ENCODE assay signal across 25 cellular contexts in genomic region chr22:20589614-20590476, GRCh38.
"Had no signal": no experiment of that assay in that cellular context is flagged by ENCODE, and none has a peak within 500 bp of the region (broad histone marks: within the 10 kb centered on the region; RNA-seq: fewer than 3 reads in every experiment).

No MANE protein-coding gene starts in this region.

- ATAC-seq: activated CD4-positive, CD25-positive, alpha-beta regulatory T cell treated with anti-CD3 and anti-CD28 coated beads, Interleukin-2, amount 50 U/mL, for 24 hours; activated CD8-positive, alpha-beta T cell treated with anti-CD3 and anti-CD28 coated beads, Interleukin-2, amount 10 ng/mL, durations not matched to agents 7 days and 5 days; gastrocnemius medialis; heart left ventricle; left ventricle myocardium superior had no signal

- H3K4me3 ChIP-seq: gastrocnemius medialis, heart left ventricle, tibial artery, uterus had no signal

- H3K9me3 ChIP-seq: gastrocnemius medialis, heart left ventricle, tibial artery, uterus had no signal

- H3K9me3 Mint-ChIP-seq: activated CD4-positive, alpha-beta T cell treated with anti-CD3 and anti-CD28 coated beads, Interleukin-2, amount 10 ng/mL, durations not matched to agents 7 days and 5 days; activated naive CD4-positive, alpha-beta T cell treated with anti-CD3 and anti-CD28 coated beads, Interleukin-2, amount 10 ng/mL, durations not matched to agents 7 days and 5 days; activated naive CD8-positive, alpha-beta T cell treated with anti-CD3 and anti-CD28 coated beads, Interleukin-2, amount 50 U/mL, for 24 hours; activated T-cell treated with anti-CD3 and anti-CD28 coated beads, Interleukin-2, amount 50 U/mL, for 24 hours; dendritic cell treated with granulocyte-macrophage colony-stimulating factor and Interleukin-4, amounts not matched to agents 40 ng/mL and 50 ng/mL, for 4 days; nephron progenitor cell; T-cell had no signal

- H3K36me3 ChIP-seq: uterus had no signal

- H3K4me1 Mint-ChIP-seq: activated naive CD4-positive, alpha-beta T cell treated with anti-CD3 and anti-CD28 coated beads, Interleukin-2, amount 10 ng/mL, durations not matched to agents 7 days and 5 days; activated naive CD8-positive, alpha-beta T cell treated with anti-CD3 and anti-CD28 coated beads, Interleukin-2, amount 50 U/mL, for 24 hours; nephron progenitor cell had no signal

- H3K27ac ChIP-seq: brain microvascular endothelial cell, gastrocnemius medialis, heart left ventricle, tibial artery, uterus had no signal

- H3K27me3 ChIP-seq: brain microvascular endothelial cell, gastrocnemius medialis, heart left ventricle, tibial artery, uterus had no signal

- H3K4me1 ChIP-seq: gastrocnemius medialis, heart left ventricle, tibial artery, uterus had no signal

- H3K27ac Mint-ChIP-seq: activated CD4-positive, alpha-beta T cell treated with anti-CD3 and anti-CD28 coated beads, Interleukin-2, amount 10 ng/mL, durations not matched to agents 7 days and 5 days; activated CD8-positive, alpha-beta T cell treated with anti-CD3 and anti-CD28 coated beads, Interleukin-2, amount 10 ng/mL, durations not matched to agents 7 days and 5 days; activated naive CD8-positive, alpha-beta T cell treated with anti-CD3 and anti-CD28 coated beads, Interleukin-2, amount 50 U/mL, for 24 hours; activated T-cell treated with anti-CD3 and anti-CD28 coated beads, Interleukin-2, amount 50 U/mL, for 24 hours; dendritic cell treated with granulocyte-macrophage colony-stimulating factor and Interleukin-4, amounts not matched to agents 40 ng/mL and 50 ng/mL, for 4 days; nephron progenitor cell had no signal

- H3K4me3 Mint-ChIP-seq: activated CD4-positive, alpha-beta T cell treated with anti-CD3 and anti-CD28 coated beads, Interleukin-2, amount 10 ng/mL, durations not matched to agents 7 days and 5 days; activated CD8-positive, alpha-beta T cell treated with anti-CD3 and anti-CD28 coated beads, Interleukin-2, amount 10 ng/mL, durations not matched to agents 7 days and 5 days; activated naive CD4-positive, alpha-beta T cell treated with anti-CD3 and anti-CD28 coated beads, Interleukin-2, amount 10 ng/mL, durations not matched to agents 7 days and 5 days; activated naive CD8-positive, alpha-beta T cell treated with anti-CD3 and anti-CD28 coated beads, Interleukin-2, amount 50 U/mL, for 24 hours; activated T-cell treated with anti-CD3 and anti-CD28 coated beads, Interleukin-2, amount 50 U/mL, for 24 hours; dendritic cell treated with granulocyte-macrophage colony-stimulating factor and Interleukin-4, amounts not matched to agents 40 ng/mL and 50 ng/mL, for 4 days; nephron progenitor cell; T-cell had no signal

- H3K27me3 Mint-ChIP-seq: activated CD4-positive, alpha-beta T cell treated with anti-CD3 and anti-CD28 coated beads, Interleukin-2, amount 10 ng/mL, durations not matched to agents 7 days and 5 days; activated naive CD8-positive, alpha-beta T cell treated with anti-CD3 and anti-CD28 coated beads, Interleukin-2, amount 50 U/mL, for 24 hours; activated T-cell treated with anti-CD3 and anti-CD28 coated beads, Interleukin-2, amount 50 U/mL, for 24 hours; dendritic cell treated with granulocyte-macrophage colony-stimulating factor and Interleukin-4, amounts not matched to agents 40 ng/mL and 50 ng/mL, for 4 days; progenitor cell of endocrine pancreas; T-cell had no signal

- DNase-seq: activated CD4-positive, alpha-beta T cell treated with anti-CD3 and anti-CD28 coated beads, Interleukin-2, amount 10 ng/mL, durations not matched to agents 7 days and 5 days; activated CD8-positive, alpha-beta T cell treated with anti-CD3 and anti-CD28 coated beads, Interleukin-2, amount 10 ng/mL, durations not matched to agents 7 days and 5 days; activated effector memory CD4-positive, alpha-beta T cell treated with Interleukin-2 at 50 U/mL for 16 hours; activated naive CD4-positive, alpha-beta T cell treated with anti-CD3 and anti-CD28 coated beads, Interleukin-2, amount 10 ng/mL, durations not matched to agents 7 days and 5 days; activated naive CD8-positive, alpha-beta T cell treated with anti-CD3 and anti-CD28 coated beads, Interleukin-2, amount 50 U/mL, for 24 hours; activated T-cell treated with anti-CD3 and anti-CD28 coated beads, Interleukin-2, amount 50 U/mL, for 24 hours; anterior cingulate cortex; brain microvascular endothelial cell; effector CD8-positive, alpha-beta T cell; gastrocnemius medialis; kidney glomerular epithelial cell; left ventricle myocardium superior; nephron progenitor cell; occipital lobe; right cardiac atrium; small intestine; stimulated activated CD4-positive, alpha-beta T cell treated with anti-CD3 and anti-CD28 coated beads, Interleukin-4, amount 100 ng/mL, for 1 hour; T-cell; T1000; uterus had no signal
